Comparison of ENCODE assay signal across 1 cellular context in genomic region chr20:34873583-34874093, GRCh38.
TF ChIP-seq lines count a peak whose summit lies in the region.

No MANE protein-coding gene starts in this region.

TF ChIP-seq in WTC11, 78 proteins besides CTCF, POLR2A, EP300 and RAD21 (continued from another document):
- TF ChIP-seq ATF6 (CRISPR knock-in tag; IDR thresholded peaks at IDR 0.05) (no peak), AR (CRISPR knock-in tag; IDR thresholded peaks at IDR 0.05) (no peak), TP53 (CRISPR knock-in tag; IDR thresholded peaks at IDR 0.05) (no peak)
- TF ChIP-seq, protein P1, sequence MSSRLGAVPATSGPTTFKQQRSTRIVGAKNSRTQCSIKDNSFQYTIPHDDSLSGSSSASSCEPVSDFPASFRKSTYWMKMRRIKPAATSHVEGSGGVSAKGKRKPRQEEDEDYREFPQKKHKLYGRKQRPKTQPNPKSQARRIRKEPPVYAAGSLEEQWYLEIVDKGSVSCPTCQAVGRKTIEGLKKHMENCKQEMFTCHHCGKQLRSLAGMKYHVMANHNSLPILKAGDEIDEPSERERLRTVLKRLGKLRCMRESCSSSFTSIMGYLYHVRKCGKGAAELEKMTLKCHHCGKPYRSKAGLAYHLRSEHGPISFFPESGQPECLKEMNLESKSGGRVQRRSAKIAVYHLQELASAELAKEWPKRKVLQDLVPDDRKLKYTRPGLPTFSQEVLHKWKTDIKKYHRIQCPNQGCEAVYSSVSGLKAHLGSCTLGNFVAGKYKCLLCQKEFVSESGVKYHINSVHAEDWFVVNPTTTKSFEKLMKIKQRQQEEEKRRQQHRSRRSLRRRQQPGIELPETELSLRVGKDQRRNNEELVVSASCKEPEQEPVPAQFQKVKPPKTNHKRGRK (CRISPR knock-in tag; IDR thresholded peaks at IDR 0.05; ENCODE audit: borderline replicate concordance) = no peak
